ENCODE assay signal across 1 cellular context in genomic region chr1:212566522-212567479, GRCh38.
A peak's percentile ranks its signal among the peaks of the same experiment; 100 is the strongest.
TF ChIP-seq lines count a peak whose summit lies in the region.

No MANE protein-coding gene starts in this region.

TF ChIP-seq in GM12878, 131 proteins besides CTCF, POLR2A, EP300 and RAD21 (continued from another document and continues in another):
- TF ChIP-seq, protein P1, sequence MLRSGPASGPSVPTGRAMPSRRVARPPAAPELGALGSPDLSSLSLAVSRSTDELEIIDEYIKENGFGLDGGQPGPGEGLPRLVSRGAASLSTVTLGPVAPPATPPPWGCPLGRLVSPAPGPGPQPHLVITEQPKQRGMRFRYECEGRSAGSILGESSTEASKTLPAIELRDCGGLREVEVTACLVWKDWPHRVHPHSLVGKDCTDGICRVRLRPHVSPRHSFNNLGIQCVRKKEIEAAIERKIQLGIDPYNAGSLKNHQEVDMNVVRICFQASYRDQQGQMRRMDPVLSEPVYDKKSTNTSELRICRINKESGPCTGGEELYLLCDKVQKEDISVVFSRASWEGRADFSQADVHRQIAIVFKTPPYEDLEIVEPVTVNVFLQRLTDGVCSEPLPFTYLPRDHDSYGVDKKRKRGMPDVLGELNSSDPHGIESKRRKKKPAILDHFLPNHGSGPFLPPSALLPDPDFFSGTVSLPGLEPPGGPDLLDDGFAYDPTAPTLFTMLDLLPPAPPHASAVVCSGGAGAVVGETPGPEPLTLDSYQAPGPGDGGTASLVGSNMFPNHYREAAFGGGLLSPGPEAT (IDR thresholded peaks at IDR 0.05; ENCODE audit: low read depth): peak; percentile 96
- TF ChIP-seq RUNX3 (IDR thresholded peaks at IDR 0.05; ENCODE audit: low read length): peak; percentile 89
- 0 out of 2 replicates have a peak, but pooled peaks have one; percentile 41 for TF ChIP-seq STAT3 (IDR thresholded peaks at IDR 0.05; ENCODE audit: low read depth, low read length)
- TF ChIP-seq RFX5 (IDR thresholded peaks at IDR 0.05; ENCODE audit: low read depth, low read length): no peak
- no peak; the same call in 1 of the 2 replicates for TF ChIP-seq NKRF (conservative IDR thresholded peaks at IDR 0.05)
- no peak for TF ChIP-seq HSF1 (IDR thresholded peaks at IDR 0.05; ENCODE audit: low read depth, low read length)
- TF ChIP-seq CUX1 (IDR thresholded peaks at IDR 0.05; ENCODE audit: insufficient replicate concordance, low read depth, low read length): peak; percentile 35
- TF ChIP-seq TBL1XR1 (IDR thresholded peaks at IDR 0.05; ENCODE audit: low read depth, low read length): peak; percentile 94
- TF ChIP-seq NRF1 (conservative IDR thresholded peaks at IDR 0.05; ENCODE audit: low read depth, low read length): no peak
- 0 out of 2 replicates have a peak, but pooled peaks have one; percentile 34 for TF ChIP-seq ZNF687 (IDR thresholded peaks at IDR 0.05)
- TF ChIP-seq GATAD2B (conservative IDR thresholded peaks at IDR 0.05; ENCODE audit: low read depth): peak; percentile 58
- 0 out of 2 replicates have a peak, but pooled peaks have one; percentile 38 for TF ChIP-seq ASH2L (IDR thresholded peaks at IDR 0.05; ENCODE audit: borderline replicate concordance, low read depth)
- TF ChIP-seq MTA2 (IDR thresholded peaks at IDR 0.05; ENCODE audit: low read depth): peak; percentile 91
- TF ChIP-seq MYC (IDR thresholded peaks at IDR 0.05; ENCODE audit: insufficient read depth, insufficient read length, insufficient replicate concordance, low read length, severe bottlenecking): no peak
- TF ChIP-seq BMI1 (IDR thresholded peaks at IDR 0.05; ENCODE audit: borderline replicate concordance): peak; percentile 35; the same call in 1 of the 2 replicates
- TF ChIP-seq TAF1 (IDR thresholded peaks at IDR 0.05; ENCODE audit: borderline replicate concordance, low read depth, low read length): no peak
- peak; percentile 77 for TF ChIP-seq MEF2A (IDR thresholded peaks at IDR 0.05; ENCODE audit: insufficient read depth, low read depth, low read length)
- no peak for TF ChIP-seq CHD1 (IDR thresholded peaks at IDR 0.05; ENCODE audit: low read depth, low read length)
- TF ChIP-seq KAT2A (conservative IDR thresholded peaks at IDR 0.05; ENCODE audit: control insufficient read depth, low read depth, low read length): no peak
- peak; percentile 87 for TF ChIP-seq IKZF1 (conservative IDR thresholded peaks at IDR 0.05)
- peak; percentile 94 for TF ChIP-seq SKIL (IDR thresholded peaks at IDR 0.05; ENCODE audit: low read depth, poor library complexity, severe bottlenecking)
- no peak for TF ChIP-seq CHD4 (IDR thresholded peaks at IDR 0.05)
- peak; percentile 92 for TF ChIP-seq PML (IDR thresholded peaks at IDR 0.05; ENCODE audit: low read length)
- 0 out of 2 replicates have a peak, but pooled peaks have one; percentile 25 for TF ChIP-seq RBBP5 (conservative IDR thresholded peaks at IDR 0.05)
- no peak for TF ChIP-seq FOXK2 (IDR thresholded peaks at IDR 0.05)
- 0 out of 2 replicates have a peak, but pooled peaks have one; percentile 22 for TF ChIP-seq YY1 (IDR thresholded peaks at IDR 0.05; ENCODE audit: low read depth, low read length)
- TF ChIP-seq IKZF2 (IDR thresholded peaks at IDR 0.05): peak; percentile 94 to 96
- TF ChIP-seq SP1 (IDR thresholded peaks at IDR 0.05; ENCODE audit: low read depth, low read length): peak; percentile 72
- TF ChIP-seq SPI1 (IDR thresholded peaks at IDR 0.05; ENCODE audit: borderline replicate concordance, insufficient read depth, low read depth, low read length): no peak; the same call in 1 of the 2 replicates
- TF ChIP-seq ZNF274 (IDR thresholded peaks at IDR 0.05; ENCODE audit: insufficient read depth, insufficient read length): no peak
- no peak for TF ChIP-seq SREBF2 (IDR thresholded peaks at IDR 0.05; ENCODE audit: low read length)
- no peak for TF ChIP-seq IRF3 (IDR thresholded peaks at IDR 0.05)
- TF ChIP-seq ZBTB4 (CRISPR knock-in tag; IDR thresholded peaks at IDR 0.05): no peak
- TF ChIP-seq POU2F2 (IDR thresholded peaks at IDR 0.05; ENCODE audit: borderline replicate concordance, low read depth, low read length): peak; percentile 96; the same call in 2 of the 3 replicates
- peak; percentile 59; the same call in 1 of the 2 replicates for TF ChIP-seq MAX (IDR thresholded peaks at IDR 0.05; ENCODE audit: low read depth, low read length)
- peak; percentile 57 for TF ChIP-seq RAD51 (IDR thresholded peaks at IDR 0.05)
- TF ChIP-seq NBN (IDR thresholded peaks at IDR 0.05): peak; percentile 97
- no peak for TF ChIP-seq NFXL1 (IDR thresholded peaks at IDR 0.05; ENCODE audit: borderline replicate concordance)
